ENCODE assay signal across 1 cellular context in the genomic region with DNA sequence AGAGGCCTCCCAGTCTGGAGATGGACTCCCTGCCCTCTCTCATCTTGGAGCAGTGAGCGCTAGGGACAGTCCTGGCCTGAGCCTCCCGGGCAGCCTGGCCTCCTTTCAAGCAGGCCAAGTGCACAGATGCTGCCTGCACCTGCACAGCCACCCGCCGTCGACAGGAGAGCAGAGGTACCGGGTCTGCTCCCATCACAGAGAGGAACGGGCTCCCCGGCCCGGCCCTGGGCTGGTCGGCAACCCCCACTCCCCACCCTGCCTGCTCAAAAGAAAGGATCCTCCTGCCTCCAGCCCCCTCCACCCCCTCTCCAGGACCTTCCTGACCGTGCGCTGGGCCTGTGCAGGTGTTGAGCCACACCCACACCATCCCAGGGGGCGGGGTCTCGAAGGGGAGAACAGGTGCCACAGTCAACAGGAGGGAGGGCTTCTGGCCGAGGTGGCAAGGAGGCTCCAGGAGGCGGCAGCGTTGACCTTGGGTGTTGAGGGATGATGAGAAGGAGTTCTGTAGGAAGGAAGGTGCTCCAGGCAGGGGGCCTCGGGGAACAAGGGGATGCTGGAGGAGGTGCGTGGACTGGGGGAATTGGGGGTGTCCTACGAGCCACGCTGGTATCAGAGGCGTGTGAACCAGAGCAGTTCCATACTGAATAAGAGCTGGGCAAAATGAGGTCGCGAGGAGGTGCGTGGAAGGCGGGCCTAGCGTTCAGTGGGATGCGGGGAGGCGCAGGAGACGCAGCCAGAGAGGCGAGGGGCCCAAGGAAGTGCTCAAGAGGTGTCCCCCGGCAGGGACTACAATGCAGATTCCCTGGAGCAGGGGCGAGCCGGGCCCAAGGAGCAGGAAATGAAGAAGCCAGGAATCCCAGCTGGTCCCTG.
TF ChIP-seq lines count a peak whose summit lies in the region.

No MANE protein-coding gene starts in this region.

TF ChIP-seq in K562, 482 proteins besides CTCF, POLR2A, EP300 and RAD21 (continued from another document):
- TF ChIP-seq, protein P1, sequence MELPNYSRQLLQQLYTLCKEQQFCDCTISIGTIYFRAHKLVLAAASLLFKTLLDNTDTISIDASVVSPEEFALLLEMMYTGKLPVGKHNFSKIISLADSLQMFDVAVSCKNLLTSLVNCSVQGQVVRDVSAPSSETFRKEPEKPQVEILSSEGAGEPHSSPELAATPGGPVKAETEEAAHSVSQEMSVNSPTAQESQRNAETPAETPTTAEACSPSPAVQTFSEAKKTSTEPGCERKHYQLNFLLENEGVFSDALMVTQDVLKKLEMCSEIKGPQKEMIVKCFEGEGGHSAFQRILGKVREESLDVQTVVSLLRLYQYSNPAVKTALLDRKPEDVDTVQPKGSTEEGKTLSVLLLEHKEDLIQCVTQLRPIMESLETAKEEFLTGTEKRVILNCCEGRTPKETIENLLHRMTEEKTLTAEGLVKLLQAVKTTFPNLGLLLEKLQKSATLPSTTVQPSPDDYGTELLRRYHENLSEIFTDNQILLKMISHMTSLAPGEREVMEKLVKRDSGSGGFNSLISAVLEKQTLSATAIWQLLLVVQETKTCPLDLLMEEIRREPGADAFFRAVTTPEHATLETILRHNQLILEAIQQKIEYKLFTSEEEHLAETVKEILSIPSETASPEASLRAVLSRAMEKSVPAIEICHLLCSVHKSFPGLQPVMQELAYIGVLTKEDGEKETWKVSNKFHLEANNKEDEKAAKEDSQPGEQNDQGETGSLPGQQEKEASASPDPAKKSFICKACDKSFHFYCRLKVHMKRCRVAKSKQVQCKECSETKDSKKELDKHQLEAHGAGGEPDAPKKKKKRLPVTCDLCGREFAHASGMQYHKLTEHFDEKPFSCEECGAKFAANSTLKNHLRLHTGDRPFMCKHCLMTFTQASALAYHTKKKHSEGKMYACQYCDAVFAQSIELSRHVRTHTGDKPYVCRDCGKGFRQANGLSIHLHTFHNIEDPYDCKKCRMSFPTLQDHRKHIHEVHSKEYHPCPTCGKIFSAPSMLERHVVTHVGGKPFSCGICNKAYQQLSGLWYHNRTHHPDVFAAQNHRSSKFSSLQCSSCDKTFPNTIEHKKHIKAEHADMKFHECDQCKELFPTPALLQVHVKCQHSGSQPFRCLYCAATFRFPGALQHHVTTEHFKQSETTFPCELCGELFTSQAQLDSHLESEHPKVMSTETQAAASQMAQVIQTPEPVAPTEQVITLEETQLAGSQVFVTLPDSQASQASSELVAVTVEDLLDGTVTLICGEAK (IDR thresholded peaks at IDR 0.05): no peak
- TF ChIP-seq, protein P1 (CRISPR knock-in tag; IDR thresholded peaks at IDR 0.05): no peak
- TF ChIP-seq CC2D1A (IDR thresholded peaks at IDR 0.05): 0 out of 2 replicates have a peak, but pooled peaks have one; percentile 12
- TF ChIP-seq FOXP1 (CRISPR knock-in tag; IDR thresholded peaks at IDR 0.05): no peak
- no peak for TF ChIP-seq ZNF175 (CRISPR knock-in tag; IDR thresholded peaks at IDR 0.05; ENCODE audit: low read depth)
- TF ChIP-seq ZNF347 (CRISPR knock-in tag; IDR thresholded peaks at IDR 0.05; ENCODE audit: low read depth): no peak
- TF ChIP-seq, protein P2, sequence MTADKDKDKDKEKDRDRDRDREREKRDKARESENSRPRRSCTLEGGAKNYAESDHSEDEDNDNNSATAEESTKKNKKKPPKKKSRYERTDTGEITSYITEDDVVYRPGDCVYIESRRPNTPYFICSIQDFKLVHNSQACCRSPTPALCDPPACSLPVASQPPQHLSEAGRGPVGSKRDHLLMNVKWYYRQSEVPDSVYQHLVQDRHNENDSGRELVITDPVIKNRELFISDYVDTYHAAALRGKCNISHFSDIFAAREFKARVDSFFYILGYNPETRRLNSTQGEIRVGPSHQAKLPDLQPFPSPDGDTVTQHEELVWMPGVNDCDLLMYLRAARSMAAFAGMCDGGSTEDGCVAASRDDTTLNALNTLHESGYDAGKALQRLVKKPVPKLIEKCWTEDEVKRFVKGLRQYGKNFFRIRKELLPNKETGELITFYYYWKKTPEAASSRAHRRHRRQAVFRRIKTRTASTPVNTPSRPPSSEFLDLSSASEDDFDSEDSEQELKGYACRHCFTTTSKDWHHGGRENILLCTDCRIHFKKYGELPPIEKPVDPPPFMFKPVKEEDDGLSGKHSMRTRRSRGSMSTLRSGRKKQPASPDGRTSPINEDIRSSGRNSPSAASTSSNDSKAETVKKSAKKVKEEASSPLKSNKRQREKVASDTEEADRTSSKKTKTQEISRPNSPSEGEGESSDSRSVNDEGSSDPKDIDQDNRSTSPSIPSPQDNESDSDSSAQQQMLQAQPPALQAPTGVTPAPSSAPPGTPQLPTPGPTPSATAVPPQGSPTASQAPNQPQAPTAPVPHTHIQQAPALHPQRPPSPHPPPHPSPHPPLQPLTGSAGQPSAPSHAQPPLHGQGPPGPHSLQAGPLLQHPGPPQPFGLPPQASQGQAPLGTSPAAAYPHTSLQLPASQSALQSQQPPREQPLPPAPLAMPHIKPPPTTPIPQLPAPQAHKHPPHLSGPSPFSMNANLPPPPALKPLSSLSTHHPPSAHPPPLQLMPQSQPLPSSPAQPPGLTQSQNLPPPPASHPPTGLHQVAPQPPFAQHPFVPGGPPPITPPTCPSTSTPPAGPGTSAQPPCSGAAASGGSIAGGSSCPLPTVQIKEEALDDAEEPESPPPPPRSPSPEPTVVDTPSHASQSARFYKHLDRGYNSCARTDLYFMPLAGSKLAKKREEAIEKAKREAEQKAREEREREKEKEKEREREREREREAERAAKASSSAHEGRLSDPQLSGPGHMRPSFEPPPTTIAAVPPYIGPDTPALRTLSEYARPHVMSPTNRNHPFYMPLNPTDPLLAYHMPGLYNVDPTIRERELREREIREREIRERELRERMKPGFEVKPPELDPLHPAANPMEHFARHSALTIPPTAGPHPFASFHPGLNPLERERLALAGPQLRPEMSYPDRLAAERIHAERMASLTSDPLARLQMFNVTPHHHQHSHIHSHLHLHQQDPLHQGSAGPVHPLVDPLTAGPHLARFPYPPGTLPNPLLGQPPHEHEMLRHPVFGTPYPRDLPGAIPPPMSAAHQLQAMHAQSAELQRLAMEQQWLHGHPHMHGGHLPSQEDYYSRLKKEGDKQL (CRISPR knock-in tag; IDR thresholded peaks at IDR 0.05; ENCODE audit: borderline replicate concordance): no peak
- no peak for TF ChIP-seq MYBL2 (IDR thresholded peaks at IDR 0.05; ENCODE audit: low read depth)
- TF ChIP-seq MYBL2 (CRISPR knock-in tag; IDR thresholded peaks at IDR 0.05; ENCODE audit: borderline replicate concordance): no peak
- TF ChIP-seq TAF15 (IDR thresholded peaks at IDR 0.05; ENCODE audit: low read depth, low read length): no peak
- TF ChIP-seq TBL1XR1 (IDR thresholded peaks at IDR 0.05; ENCODE audit: low read length in 2 of 2): no peak
- peak; percentile 44; the same call in 1 of the 2 replicates for TF ChIP-seq MTA3 (IDR thresholded peaks at IDR 0.05; ENCODE audit: borderline replicate concordance)
- TF ChIP-seq MEF2D (tag; conservative IDR thresholded peaks at IDR 0.05; ENCODE audit: low read depth): no peak
